Comparison of ENCODE assay signal across 20 cellular contexts in the genomic region with DNA sequence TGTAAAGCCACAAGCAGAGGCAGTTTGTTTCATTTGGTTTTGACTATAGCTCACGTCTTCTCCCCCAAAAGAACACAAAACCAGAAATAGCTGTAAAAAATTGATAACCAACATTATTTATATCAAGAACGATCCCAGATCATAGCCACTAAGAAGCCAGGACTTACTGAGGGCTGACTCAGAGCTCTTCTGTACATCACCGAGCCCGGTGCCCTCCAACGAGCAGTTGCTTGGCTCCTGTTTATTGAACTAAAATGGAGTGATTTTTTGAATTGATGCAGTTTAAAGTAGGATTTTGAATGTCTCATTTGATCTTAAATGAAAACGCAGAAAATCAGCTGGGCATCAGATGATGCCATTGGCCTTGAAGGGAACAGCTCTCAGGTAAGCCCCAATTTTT.
"Had no signal": no experiment of that assay in that cellular context is flagged by ENCODE, and none has a peak within 500 bp of the region (broad histone marks: within the 10 kb centered on the region; RNA-seq: fewer than 3 reads in every experiment).

No MANE protein-coding gene starts in this region.

- ATAC-seq: activated CD4-positive, CD25-positive, alpha-beta regulatory T cell treated with anti-CD3 and anti-CD28 coated beads, Interleukin-2, amount 50 U/mL, for 24 hours; activated CD8-positive, alpha-beta T cell treated with anti-CD3 and anti-CD28 coated beads for 36 hours; body of pancreas had no signal

- H3K4me1 ChIP-seq: body of pancreas had no signal

- H3K27me3 ChIP-seq: body of pancreas had no signal

- DNase-seq: activated CD4-positive, alpha-beta T cell treated with anti-CD3 and anti-CD28 coated beads for 4 hours; activated CD8-positive, alpha-beta memory T cell treated with anti-CD3 and anti-CD28 coated beads, Interleukin-2, amount 50 U/mL, for 48 hours; activated CD8-positive, alpha-beta T cell treated with anti-CD3 and anti-CD28 coated beads for 36 hours; activated T-cell treated with anti-CD3 and anti-CD28 coated beads, Interleukin-2, amount 50 U/mL, for 1 hour; aorta; body of pancreas; IMR-90; Kasumi-1; KBM-7; NCI-H1092 treated with DMSO at 0.1 percent for 48 hours; NCI-H1417 treated with DMSO at 0.1 percent for 48 hours; NCI-H1694; NCI-H2029; NCI-H2107; NCI-H345; NCI-H510A treated with DMSO at 0.1 percent for 48 hours; NK-92 treated with Interleukin-12 subunit alpha and Interleukin-12 subunit beta, amount 100 ng/mL, for 24 hours; SHP77 treated with DMSO at 0.1 percent for 48 hours had no signal

- H3K27ac ChIP-seq: body of pancreas had no signal

- H3K4me3 ChIP-seq: body of pancreas had no signal

- H3K9me3 ChIP-seq: body of pancreas had no signal

- FAIRE-seq: RCC 7860 had no signal
